ENCODE assay signal across 1 cellular context in the genomic region with DNA sequence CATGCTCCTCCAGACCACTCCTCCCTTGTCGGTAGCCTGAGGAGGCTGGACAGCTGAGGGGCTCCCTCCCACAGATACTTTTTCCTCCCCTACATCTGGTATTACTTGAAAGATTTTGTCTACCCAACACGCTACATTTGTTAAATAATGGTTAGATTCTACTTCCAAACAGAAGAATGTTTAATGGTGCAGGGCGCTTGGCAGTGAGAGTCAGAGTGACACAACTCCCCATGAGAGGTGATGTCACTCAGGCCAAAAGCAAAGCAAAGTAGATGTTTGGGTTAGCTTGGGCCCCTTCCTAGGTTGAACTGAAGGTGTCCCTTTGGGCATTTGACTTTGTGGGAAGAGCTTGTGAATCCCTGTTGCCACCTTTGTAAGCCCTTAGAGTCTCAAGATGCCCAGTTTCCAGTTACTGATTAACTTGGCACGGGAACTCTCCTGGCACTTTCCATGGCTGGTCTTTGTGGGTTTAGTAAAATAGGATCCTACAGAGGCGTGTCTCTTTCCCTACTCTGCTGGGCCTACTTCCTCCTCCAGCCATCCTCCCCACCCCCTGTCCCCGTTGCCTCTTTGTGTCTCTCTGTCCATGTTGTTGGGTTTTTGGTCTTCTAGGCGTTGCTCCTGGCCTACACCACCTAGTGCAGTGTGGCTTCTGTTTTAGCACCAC.
TF ChIP-seq lines count a peak whose summit lies in the region.

No MANE protein-coding gene starts in this region.

TF ChIP-seq in IMR-90, 13 proteins besides CTCF, POLR2A, EP300 and RAD21 (continued from another document):
- TF ChIP-seq MXI1 (IDR thresholded peaks at IDR 0.05; ENCODE audit: borderline replicate concordance, low read depth, low read length), result no peak
- no peak for TF ChIP-seq FOS (IDR thresholded peaks at IDR 0.05; ENCODE audit: low read depth, low read length)
- no peak for TF ChIP-seq CEBPB (IDR thresholded peaks at IDR 0.05; ENCODE audit: low read depth, low read length)
- TF ChIP-seq MAFK (IDR thresholded peaks at IDR 0.05; ENCODE audit: low read depth, low read length), result no peak
- TF ChIP-seq, protein P1, sequence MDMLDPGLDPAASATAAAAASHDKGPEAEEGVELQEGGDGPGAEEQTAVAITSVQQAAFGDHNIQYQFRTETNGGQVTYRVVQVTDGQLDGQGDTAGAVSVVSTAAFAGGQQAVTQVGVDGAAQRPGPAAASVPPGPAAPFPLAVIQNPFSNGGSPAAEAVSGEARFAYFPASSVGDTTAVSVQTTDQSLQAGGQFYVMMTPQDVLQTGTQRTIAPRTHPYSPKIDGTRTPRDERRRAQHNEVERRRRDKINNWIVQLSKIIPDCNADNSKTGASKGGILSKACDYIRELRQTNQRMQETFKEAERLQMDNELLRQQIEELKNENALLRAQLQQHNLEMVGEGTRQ (IDR thresholded peaks at IDR 0.05; ENCODE audit: low read depth, low read length), result no peak
- no peak for TF ChIP-seq CHD1 (IDR thresholded peaks at IDR 0.05; ENCODE audit: low read depth, low read length)
- TF ChIP-seq BHLHE40 (IDR thresholded peaks at IDR 0.05; ENCODE audit: low read depth, low read length), result no peak
